ENCODE assay signal across 1 cellular context in genomic region chr20:63394069-63394468, GRCh38.
TF ChIP-seq lines count a peak whose summit lies in the region.

No MANE protein-coding gene starts in this region.

TF ChIP-seq in HepG2, 621 proteins besides CTCF, POLR2A, EP300 and RAD21 (continued from another document):
- TF ChIP-seq REST (IDR thresholded peaks at IDR 0.05; ENCODE audit: borderline replicate concordance in 1 of 2, low read depth in 1 of 2, low read length in 2 of 2) (no peak), ZNF619 (CRISPR knock-in tag; IDR thresholded peaks at IDR 0.05) (no peak), POGZ (CRISPR knock-in tag; IDR thresholded peaks at IDR 0.05) (no peak), ATF3 (CRISPR knock-in tag; IDR thresholded peaks at IDR 0.05) (no peak), ZNF33A (CRISPR knock-in tag; IDR thresholded peaks at IDR 0.05; ENCODE audit: borderline replicate concordance) (no peak), HBP1 (CRISPR knock-in tag; IDR thresholded peaks at IDR 0.05; ENCODE audit: low read depth) (no peak), ZNF224 (CRISPR knock-in tag; IDR thresholded peaks at IDR 0.05) (no peak), ZMYM3 (CRISPR knock-in tag; IDR thresholded peaks at IDR 0.05) (no peak), FOSL1 (CRISPR knock-in tag; IDR thresholded peaks at IDR 0.05; ENCODE audit: borderline replicate concordance) (no peak), FOXP1 (IDR thresholded peaks at IDR 0.05) (no peak), FOXP1 (CRISPR knock-in tag; IDR thresholded peaks at IDR 0.05) (no peak), IKZF1 (IDR thresholded peaks at IDR 0.05) (no peak), ASH2L (IDR thresholded peaks at IDR 0.05; ENCODE audit: insufficient read length, low read depth, low read length) (no peak), NFKBIZ (CRISPR knock-in tag; IDR thresholded peaks at IDR 0.05) (no peak)
TF ChIP-seq in HepG2: peak in this region for 0.
